8 cellular contexts compared by ENCODE assay signal in genomic region chr17:38897176-38897575, GRCh38. TPM values are rescaled to one million over a fixed set of nuclear protein-coding genes. Genes with fewer than 3 reads are reported as not detected.
DNase-seq lines count a peak whose midpoint lies in the region; ATAC-seq and TF ChIP-seq lines count a peak whose summit lies in the region.

No MANE protein-coding gene starts in this region.

- peak; percentile 59 for DNase-seq in DMS 273 (lab: John Stamatoyannopoulos, UW; ENCODE audit: unreplicated experiment)
- peak; percentile 95 for DNase-seq in WERI-Rb-1
- peak; percentile 40 for DNase-seq in glutamatergic neuron
- peak; percentile 89 for DNase-seq in sigmoid colon
- no peak for DNase-seq in stimulated activated CD4-positive, alpha-beta T cell treated with anti-CD3 and anti-CD28 coated beads, Interleukin-2, amount 100 ng/mL, for 48 hours
- no peak for DNase-seq in SW480 (ENCODE audit: low spot score)

- no peaks in the 10 kb centered on the region for H3K36me3 Mint-ChIP-seq in glutamatergic neuron (ENCODE audit: unreplicated experiment)

- intact Hi-C loops in sigmoid colon (cut with DNase I), result no loop called here

- no peak overlapping the region for H3K4me3 ChIP-seq in WERI-Rb-1 (ENCODE audit: low read depth, low read length)
- H3K4me3 ChIP-seq in sigmoid colon, result no peak overlapping the region

- peaks cover 1% of the 10 kb centered on the region for H3K9me3 Mint-ChIP-seq in glutamatergic neuron (ENCODE audit: unreplicated experiment)

- H3K9me3 ChIP-seq in WERI-Rb-1 (ENCODE audit: severe bottlenecking) (no peaks in the 10 kb centered on the region), sigmoid colon (no peaks in the 10 kb centered on the region)

- no peaks in the 10 kb centered on the region for H3K27me3 ChIP-seq in WERI-Rb-1 (ENCODE audit: insufficient read depth, low read depth, severe bottlenecking)
- H3K27me3 ChIP-seq in sigmoid colon, result no peaks in the 10 kb centered on the region

- ATAC-seq in GM18505 (IDR thresholded peaks at IDR 0.05; ENCODE audit: unreplicated experiment) (no peak), HG02623 (IDR thresholded peaks at IDR 0.05; ENCODE audit: unreplicated experiment) (no peak)

- WGBS in sigmoid colon, 2 donors, result 43 to 59% methylated on average over 6 of the region's 6 CpGs

- peaks cover 0 to 82% (median 69%) of the 10 kb centered on the region in 4 donors for H3K4me1 ChIP-seq in sigmoid colon

- TF ChIP-seq POLR2A in sigmoid colon (IDR thresholded peaks at IDR 0.05), result no peak
- TF ChIP-seq POLR2A in GM18505 (IDR thresholded peaks at IDR 0.05; ENCODE audit: borderline replicate concordance, extremely low read depth, insufficient read depth, insufficient read length), result no peak

- peaks cover 27% of the 10 kb centered on the region for H3K4me1 Mint-ChIP-seq in glutamatergic neuron (ENCODE audit: low read depth, unreplicated experiment)

- TF ChIP-seq EP300 in sigmoid colon (IDR thresholded peaks at IDR 0.05), result peak in 1 of 4 donors; percentile 55

- no peak for TF ChIP-seq CTCF in WERI-Rb-1 (IDR thresholded peaks at IDR 0.05; ENCODE audit: low read depth, low read length)
- TF ChIP-seq CTCF in glutamatergic neuron (IDR thresholded peaks at IDR 0.05; ENCODE audit: partially characterized antibody, unreplicated experiment), result no peak
- no peak for TF ChIP-seq CTCF in sigmoid colon (IDR thresholded peaks at IDR 0.05)

- no peak overlapping the region for H3K4me3 Mint-ChIP-seq in glutamatergic neuron (ENCODE audit: unreplicated experiment)

- H3K36me3 ChIP-seq in WERI-Rb-1, result peaks cover 22% of the 10 kb centered on the region
- H3K36me3 ChIP-seq in sigmoid colon, result peaks cover 0 to 29% (median 16%) of the 10 kb centered on the region in 4 donors

- H3K27ac Mint-ChIP-seq in glutamatergic neuron (ENCODE audit: unreplicated experiment), result peak overlapping the region; percentile 43

- H3K27ac ChIP-seq in WERI-Rb-1 (peak overlapping the region; percentile 76), sigmoid colon (peak overlapping the region; percentile 65 to 69 (median 67))

- H3K27me3 Mint-ChIP-seq in glutamatergic neuron (ENCODE audit: unreplicated experiment), result peaks cover 6% of the 10 kb centered on the region

RNA-seq across cellular contexts. Expression of gene LASP1, which starts 27.3 kb away (rescaled TPM):
- total RNA-seq in glutamatergic neuron (ENCODE audit: unreplicated experiment) (66.6 TPM), sigmoid colon (10 to 100 TPM; 27.6 to 64.8 (median 42.2) TPM)
- polyA plus RNA-seq in sigmoid colon, result 100 to 1,000 TPM; 122 to 205 (median 182) TPM

RNA-seq across cellular contexts. Expression of gene RPL23, which starts 43.7 kb away (rescaled TPM):
- 850 TPM for total RNA-seq in glutamatergic neuron (ENCODE audit: unreplicated experiment)
- 1,000 to 10,000 TPM; 1,692 to 2,841 (median 2,464) TPM for total RNA-seq in sigmoid colon
- polyA plus RNA-seq in sigmoid colon, result 1,000 to 10,000 TPM; 2,289 to 3,780 (median 2,728) TPM

Comparison
In these comparisons a context has a peak if more than half of its experiments do, and no peak if none do; other contexts are left out.
1. DNase-seq: peak in DMS 273 (single experiment), WERI-Rb-1 (single experiment), glutamatergic neuron (single experiment) and sigmoid colon (single experiment); none in stimulated activated CD4-positive, alpha-beta T cell treated with anti-CD3 and anti-CD28 coated beads, Interleukin-2, amount 100 ng/mL, for 48 hours (0 of 2) and SW480 (single experiment).